Comparison of ENCODE assay signal across 1 cellular context in genomic region chr10:11131112-11131639, GRCh38.
TF ChIP-seq lines count a peak whose summit lies in the region.

No MANE protein-coding gene starts in this region.

TF ChIP-seq in K562, 482 proteins besides CTCF, POLR2A, EP300 and RAD21 (continued from another document):
- no peak for TF ChIP-seq STAT6 (CRISPR knock-in tag; IDR thresholded peaks at IDR 0.05)
- TF ChIP-seq ZBTB17 (CRISPR knock-in tag; IDR thresholded peaks at IDR 0.05), result no peak
